ENCODE assay signal across 2 cellular contexts in genomic region chr16:87389245-87389644, GRCh38.
TF ChIP-seq lines count a peak whose summit lies in the region.

No MANE protein-coding gene starts in this region.

TF ChIP-seq in SK-N-SH, 30 proteins besides CTCF, POLR2A, EP300 and RAD21 (continued from another document):
- TF ChIP-seq, protein P1, sequence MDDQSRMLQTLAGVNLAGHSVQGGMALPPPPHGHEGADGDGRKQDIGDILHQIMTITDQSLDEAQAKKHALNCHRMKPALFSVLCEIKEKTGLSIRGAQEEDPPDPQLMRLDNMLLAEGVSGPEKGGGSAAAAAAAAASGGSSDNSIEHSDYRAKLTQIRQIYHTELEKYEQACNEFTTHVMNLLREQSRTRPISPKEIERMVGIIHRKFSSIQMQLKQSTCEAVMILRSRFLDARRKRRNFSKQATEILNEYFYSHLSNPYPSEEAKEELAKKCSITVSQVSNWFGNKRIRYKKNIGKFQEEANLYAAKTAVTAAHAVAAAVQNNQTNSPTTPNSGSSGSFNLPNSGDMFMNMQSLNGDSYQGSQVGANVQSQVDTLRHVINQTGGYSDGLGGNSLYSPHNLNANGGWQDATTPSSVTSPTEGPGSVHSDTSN (IDR thresholded peaks at IDR 0.05): no peak
- TF ChIP-seq, protein P2, sequence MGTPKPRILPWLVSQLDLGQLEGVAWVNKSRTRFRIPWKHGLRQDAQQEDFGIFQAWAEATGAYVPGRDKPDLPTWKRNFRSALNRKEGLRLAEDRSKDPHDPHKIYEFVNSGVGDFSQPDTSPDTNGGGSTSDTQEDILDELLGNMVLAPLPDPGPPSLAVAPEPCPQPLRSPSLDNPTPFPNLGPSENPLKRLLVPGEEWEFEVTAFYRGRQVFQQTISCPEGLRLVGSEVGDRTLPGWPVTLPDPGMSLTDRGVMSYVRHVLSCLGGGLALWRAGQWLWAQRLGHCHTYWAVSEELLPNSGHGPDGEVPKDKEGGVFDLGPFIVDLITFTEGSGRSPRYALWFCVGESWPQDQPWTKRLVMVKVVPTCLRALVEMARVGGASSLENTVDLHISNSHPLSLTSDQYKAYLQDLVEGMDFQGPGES (IDR thresholded peaks at IDR 0.05; ENCODE audit: low read depth, low read length): no peak
- TF ChIP-seq RFX5 (IDR thresholded peaks at IDR 0.05; ENCODE audit: low read length) (no peak), ZBTB33 (IDR thresholded peaks at IDR 0.05; ENCODE audit: borderline replicate concordance, low read depth) (no peak), TAF1 (IDR thresholded peaks at IDR 0.05; ENCODE audit: borderline replicate concordance, low read depth, low read length) (no peak), SIN3A (IDR thresholded peaks at IDR 0.05; ENCODE audit: borderline replicate concordance, low read depth, low read length) (no peak), GABPA (IDR thresholded peaks at IDR 0.05; ENCODE audit: low read depth) (no peak), SMC3 (IDR thresholded peaks at IDR 0.05; ENCODE audit: low read depth, low read length) (no peak)

TF ChIP-seq in SK-N-SH treated with all-trans-retinoic acid at 6 μM for 48 hours, 23 proteins besides CTCF, POLR2A, EP300 and RAD21 (continued from another document):
- no peak for TF ChIP-seq ISL1 (CRISPR knock-in tag; IDR thresholded peaks at IDR 0.05)
- no peak for TF ChIP-seq ZNF565 (CRISPR knock-in tag; conservative IDR thresholded peaks at IDR 0.05; ENCODE audit: low read depth)
- TF ChIP-seq PPARA (CRISPR knock-in tag; IDR thresholded peaks at IDR 0.05; ENCODE audit: borderline replicate concordance): no peak
- TF ChIP-seq, protein P3, sequence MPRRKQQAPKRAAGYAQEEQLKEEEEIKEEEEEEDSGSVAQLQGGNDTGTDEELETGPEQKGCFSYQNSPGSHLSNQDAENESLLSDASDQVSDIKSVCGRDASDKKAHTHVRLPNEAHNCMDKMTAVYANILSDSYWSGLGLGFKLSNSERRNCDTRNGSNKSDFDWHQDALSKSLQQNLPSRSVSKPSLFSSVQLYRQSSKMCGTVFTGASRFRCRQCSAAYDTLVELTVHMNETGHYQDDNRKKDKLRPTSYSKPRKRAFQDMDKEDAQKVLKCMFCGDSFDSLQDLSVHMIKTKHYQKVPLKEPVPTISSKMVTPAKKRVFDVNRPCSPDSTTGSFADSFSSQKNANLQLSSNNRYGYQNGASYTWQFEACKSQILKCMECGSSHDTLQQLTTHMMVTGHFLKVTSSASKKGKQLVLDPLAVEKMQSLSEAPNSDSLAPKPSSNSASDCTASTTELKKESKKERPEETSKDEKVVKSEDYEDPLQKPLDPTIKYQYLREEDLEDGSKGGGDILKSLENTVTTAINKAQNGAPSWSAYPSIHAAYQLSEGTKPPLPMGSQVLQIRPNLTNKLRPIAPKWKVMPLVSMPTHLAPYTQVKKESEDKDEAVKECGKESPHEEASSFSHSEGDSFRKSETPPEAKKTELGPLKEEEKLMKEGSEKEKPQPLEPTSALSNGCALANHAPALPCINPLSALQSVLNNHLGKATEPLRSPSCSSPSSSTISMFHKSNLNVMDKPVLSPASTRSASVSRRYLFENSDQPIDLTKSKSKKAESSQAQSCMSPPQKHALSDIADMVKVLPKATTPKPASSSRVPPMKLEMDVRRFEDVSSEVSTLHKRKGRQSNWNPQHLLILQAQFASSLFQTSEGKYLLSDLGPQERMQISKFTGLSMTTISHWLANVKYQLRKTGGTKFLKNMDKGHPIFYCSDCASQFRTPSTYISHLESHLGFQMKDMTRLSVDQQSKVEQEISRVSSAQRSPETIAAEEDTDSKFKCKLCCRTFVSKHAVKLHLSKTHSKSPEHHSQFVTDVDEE (CRISPR knock-in tag; IDR thresholded peaks at IDR 0.05): no peak
- TF ChIP-seq ZFP30 (CRISPR knock-in tag; IDR thresholded peaks at IDR 0.05): no peak
- no peak for TF ChIP-seq PATZ1 (CRISPR knock-in tag; IDR thresholded peaks at IDR 0.05; ENCODE audit: borderline replicate concordance)
- no peak for TF ChIP-seq TCF4 (CRISPR knock-in tag; IDR thresholded peaks at IDR 0.05; ENCODE audit: borderline replicate concordance)
- TF ChIP-seq, protein P4, sequence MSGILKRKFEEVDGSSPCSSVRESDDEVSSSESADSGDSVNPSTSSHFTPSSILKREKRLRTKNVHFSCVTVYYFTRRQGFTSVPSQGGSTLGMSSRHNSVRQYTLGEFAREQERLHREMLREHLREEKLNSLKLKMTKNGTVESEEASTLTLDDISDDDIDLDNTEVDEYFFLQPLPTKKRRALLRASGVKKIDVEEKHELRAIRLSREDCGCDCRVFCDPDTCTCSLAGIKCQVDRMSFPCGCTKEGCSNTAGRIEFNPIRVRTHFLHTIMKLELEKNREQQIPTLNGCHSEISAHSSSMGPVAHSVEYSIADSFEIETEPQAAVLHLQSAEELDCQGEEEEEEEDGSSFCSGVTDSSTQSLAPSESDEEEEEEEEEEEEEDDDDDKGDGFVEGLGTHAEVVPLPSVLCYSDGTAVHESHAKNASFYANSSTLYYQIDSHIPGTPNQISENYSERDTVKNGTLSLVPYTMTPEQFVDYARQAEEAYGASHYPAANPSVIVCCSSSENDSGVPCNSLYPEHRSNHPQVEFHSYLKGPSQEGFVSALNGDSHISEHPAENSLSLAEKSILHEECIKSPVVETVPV (CRISPR knock-in tag; IDR thresholded peaks at IDR 0.05): no peak
- TF ChIP-seq TOX (CRISPR knock-in tag; IDR thresholded peaks at IDR 0.05; ENCODE audit: borderline replicate concordance): no peak
TF ChIP-seq in SK-N-SH treated with all-trans-retinoic acid at 6 μM for 48 hours: peak in this region for 0.
